In genomic region chr3:56758539-56758981, GRCh38 we compare ENCODE assay signal across 8 cellular contexts.
DNase-seq lines count a peak whose midpoint lies in the region; ATAC-seq and TF ChIP-seq lines count a peak whose summit lies in the region.

No MANE protein-coding gene starts in this region.

- DNase-seq in AG09309 (ENCODE audit: low read depth) (peak; percentile 83), SW480 (ENCODE audit: low spot score) (peak; percentile 33), nephron progenitor cell (no peak), DMS79 treated with DMSO at 0.1 percent for 48 hours (lab: John Stamatoyannopoulos, UW) (no peak), DMS79 (lab: John Stamatoyannopoulos, UW) (no peak)

- no peaks in the 10 kb centered on the region for H3K9me3 Mint-ChIP-seq in dendritic cell treated with granulocyte-macrophage colony-stimulating factor and Interleukin-4, amounts not matched to agents 40 ng/mL and 50 ng/mL, for 4 days
- H3K9me3 Mint-ChIP-seq in nephron progenitor cell, result peaks cover 4% of the 10 kb centered on the region

- H3K27me3 Mint-ChIP-seq in dendritic cell treated with granulocyte-macrophage colony-stimulating factor and Interleukin-4, amounts not matched to agents 40 ng/mL and 50 ng/mL, for 4 days, result no peaks in the 10 kb centered on the region
- H3K27me3 Mint-ChIP-seq in nephron progenitor cell (ENCODE audit: low read depth, poor library complexity), result peaks cover 3% of the 10 kb centered on the region

- no peak for TF ChIP-seq CTCF in AG09309 (IDR thresholded peaks at IDR 0.05; ENCODE audit: control insufficient read depth, insufficient read depth, low read depth, low read length, missing control alignments)
- no peak for TF ChIP-seq CTCF in nephron progenitor cell (IDR thresholded peaks at IDR 0.05)

- H3K27ac Mint-ChIP-seq in dendritic cell treated with granulocyte-macrophage colony-stimulating factor and Interleukin-4, amounts not matched to agents 40 ng/mL and 50 ng/mL, for 4 days, result peak overlapping the region; percentile 67
- peak overlapping the region; percentile 20 for H3K27ac Mint-ChIP-seq in nephron progenitor cell

- H3K4me3 Mint-ChIP-seq in dendritic cell treated with granulocyte-macrophage colony-stimulating factor and Interleukin-4, amounts not matched to agents 40 ng/mL and 50 ng/mL, for 4 days, result peak overlapping the region; percentile 17
- H3K4me3 Mint-ChIP-seq in nephron progenitor cell, result no peak overlapping the region

- peaks cover 6% of the 10 kb centered on the region for H3K36me3 Mint-ChIP-seq in dendritic cell treated with granulocyte-macrophage colony-stimulating factor and Interleukin-4, amounts not matched to agents 40 ng/mL and 50 ng/mL, for 4 days (ENCODE audit: low read depth)
- peaks cover 15% of the 10 kb centered on the region for H3K36me3 Mint-ChIP-seq in nephron progenitor cell (ENCODE audit: low read depth)

- ATAC-seq in GM18870 (IDR thresholded peaks at IDR 0.05; ENCODE audit: unreplicated experiment) (peak; percentile 85), HG03139 (IDR thresholded peaks at IDR 0.05; ENCODE audit: unreplicated experiment) (peak; percentile 80)

- H3K4me3 ChIP-seq in AG09309 (ENCODE audit: control insufficient read depth, low read depth, low read length), result no peak overlapping the region

- H3K4me1 Mint-ChIP-seq in dendritic cell treated with granulocyte-macrophage colony-stimulating factor and Interleukin-4, amounts not matched to agents 40 ng/mL and 50 ng/mL, for 4 days (ENCODE audit: low read depth), result peaks cover 64% of the 10 kb centered on the region
- H3K4me1 Mint-ChIP-seq in nephron progenitor cell, result peaks cover 59% of the 10 kb centered on the region

- intact Hi-C loops in dendritic cell treated with granulocyte-macrophage colony-stimulating factor and Interleukin-4, amounts not matched to agents 40 ng/mL and 50 ng/mL, for 4 days (cut with micrococcal nuclease), result no loop called here

Comparison
In these comparisons a context has a peak if more than half of its experiments do, and no peak if none do; other contexts are left out.
1. DNase-seq: peak in AG09309 (single experiment) and SW480 (single experiment); none in nephron progenitor cell (single experiment), DMS79 treated with DMSO at 0.1 percent for 48 hours (single experiment) and DMS79 (single experiment).